1 cellular context compared by ENCODE assay signal in the genomic region with DNA sequence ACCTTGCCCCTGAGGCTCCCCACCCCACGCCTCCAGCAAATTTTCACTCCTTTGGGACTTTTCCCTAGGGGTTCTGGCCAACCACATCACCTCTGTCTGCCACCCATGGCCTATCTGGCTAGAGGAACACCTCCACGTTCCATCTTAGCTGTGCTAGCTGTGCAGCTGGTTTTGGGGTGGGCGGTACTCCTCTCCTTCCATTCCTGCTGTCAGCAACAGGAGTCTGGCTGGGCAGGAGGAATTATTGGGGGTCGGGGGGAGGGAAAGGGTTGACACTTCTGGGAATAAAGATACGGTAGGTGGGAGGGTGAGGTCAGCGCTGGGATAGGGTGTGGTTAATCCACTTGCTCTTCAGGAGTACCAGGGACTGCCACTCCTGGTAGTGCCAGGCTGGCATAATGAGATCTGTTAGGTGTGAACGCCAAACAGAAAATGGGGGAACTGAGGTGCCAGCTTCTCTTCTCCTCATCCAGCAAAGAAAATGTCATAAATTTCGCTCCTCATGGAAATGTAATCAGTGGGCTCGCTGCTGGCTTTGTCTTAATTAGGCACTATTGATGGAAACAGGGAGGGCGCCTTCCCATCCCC.
TF ChIP-seq lines count a peak whose summit lies in the region.

No MANE protein-coding gene starts in this region.

TF ChIP-seq in endothelial cell of umbilical vein, 7 proteins besides CTCF, POLR2A, EP300 and RAD21 (continued from another document):
- TF ChIP-seq POLR2AphosphoS5 (IDR thresholded peaks at IDR 0.05; ENCODE audit: insufficient read depth, low read depth, low read length) (no peak), GATA2 (IDR thresholded peaks at IDR 0.05; ENCODE audit: insufficient read depth, insufficient read length, low read depth, low read length) (no peak), EZH2 (IDR thresholded peaks at IDR 0.05; ENCODE audit: borderline replicate concordance, low read depth, low read length, severe bottlenecking) (no peak), JUN (IDR thresholded peaks at IDR 0.05; ENCODE audit: borderline replicate concordance, insufficient read depth, insufficient read length, low read depth) (no peak)
- TF ChIP-seq, protein P1, sequence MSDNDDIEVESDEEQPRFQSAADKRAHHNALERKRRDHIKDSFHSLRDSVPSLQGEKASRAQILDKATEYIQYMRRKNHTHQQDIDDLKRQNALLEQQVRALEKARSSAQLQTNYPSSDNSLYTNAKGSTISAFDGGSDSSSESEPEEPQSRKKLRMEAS (IDR thresholded peaks at IDR 0.05; ENCODE audit: insufficient read depth, insufficient read length), result no peak
